21 cellular contexts compared by ENCODE assay signal in genomic region chr17:72507370-72507769, GRCh38.
"Had no signal": no experiment of that assay in that cellular context is flagged by ENCODE, and none has a peak within 500 bp of the region (broad histone marks: within the 10 kb centered on the region; RNA-seq: fewer than 3 reads in every experiment).

No MANE protein-coding gene starts in this region.

- H3K36me3 ChIP-seq: neutrophil, right atrium auricular region, suprapubic skin, thyroid gland had no signal

- H3K4me3 Mint-ChIP-seq: naive thymus-derived CD8-positive, alpha-beta T cell; type B pancreatic cell had no signal

- H3K4me3 ChIP-seq: coronary artery, hepatocyte, lung, mucosa of descending colon, right atrium auricular region, suprapubic skin, thyroid gland had no signal

- H3K4me1 ChIP-seq: right atrium auricular region had no signal

- H3K27me3 Mint-ChIP-seq: type B pancreatic cell had no signal

- H3K36me3 Mint-ChIP-seq: naive thymus-derived CD8-positive, alpha-beta T cell; type B pancreatic cell had no signal

- H3K27ac ChIP-seq: coronary artery, hepatocyte, neutrophil, right atrium auricular region, suprapubic skin had no signal

- H3K27ac Mint-ChIP-seq: naive thymus-derived CD8-positive, alpha-beta T cell had no signal

- H3K27me3 ChIP-seq: hepatocyte, right atrium auricular region, suprapubic skin, thyroid gland had no signal

- DNase-seq: effector CD8-positive, alpha-beta T cell; foreskin melanocyte; head of caudate nucleus; kidney; left colon; left ventricle myocardium superior; mesendoderm; mucosa of descending colon; naive thymus-derived CD8-positive, alpha-beta T cell; small intestine; stimulated activated CD4-positive, alpha-beta T cell treated with anti-CD3 and anti-CD28 coated beads, Interleukin-12 subunit alpha, Interleukin-12 subunit beta, amount 100 ng/mL, for 4 hours; stimulated activated naive CD8-positive, alpha-beta T cell treated with anti-CD3 and anti-CD28 coated beads, Interleukin-15, Interleukin-2, amounts not matched to agents 100 U/mL and 50 U/mL, for 24 hours; thyroid gland had no signal

- H3K9me3 ChIP-seq: mucosa of descending colon, neutrophil, right atrium auricular region, suprapubic skin, thyroid gland had no signal

- FAIRE-seq: kidney, small intestine, urothelium cell line had no signal

- H3K4me1 Mint-ChIP-seq: naive thymus-derived CD8-positive, alpha-beta T cell had no signal

- ATAC-seq: left colon; left ventricle myocardium superior; mucosa of descending colon; naive thymus-derived CD8-positive, alpha-beta T cell; stimulated activated naive CD8-positive, alpha-beta T cell treated with anti-CD3 and anti-CD28 coated beads, Interleukin-15, Interleukin-2, amounts not matched to agents 100 U/mL and 50 U/mL, for 24 hours had no signal
